In genomic region chr1:38530957-38531356, GRCh38 we compare ENCODE assay signal across 1 cellular context.
TF ChIP-seq lines count a peak whose summit lies in the region.

No MANE protein-coding gene starts in this region.

TF ChIP-seq in K562, 482 proteins besides CTCF, POLR2A, EP300 and RAD21 (continued from another document):
- TF ChIP-seq, protein P1, sequence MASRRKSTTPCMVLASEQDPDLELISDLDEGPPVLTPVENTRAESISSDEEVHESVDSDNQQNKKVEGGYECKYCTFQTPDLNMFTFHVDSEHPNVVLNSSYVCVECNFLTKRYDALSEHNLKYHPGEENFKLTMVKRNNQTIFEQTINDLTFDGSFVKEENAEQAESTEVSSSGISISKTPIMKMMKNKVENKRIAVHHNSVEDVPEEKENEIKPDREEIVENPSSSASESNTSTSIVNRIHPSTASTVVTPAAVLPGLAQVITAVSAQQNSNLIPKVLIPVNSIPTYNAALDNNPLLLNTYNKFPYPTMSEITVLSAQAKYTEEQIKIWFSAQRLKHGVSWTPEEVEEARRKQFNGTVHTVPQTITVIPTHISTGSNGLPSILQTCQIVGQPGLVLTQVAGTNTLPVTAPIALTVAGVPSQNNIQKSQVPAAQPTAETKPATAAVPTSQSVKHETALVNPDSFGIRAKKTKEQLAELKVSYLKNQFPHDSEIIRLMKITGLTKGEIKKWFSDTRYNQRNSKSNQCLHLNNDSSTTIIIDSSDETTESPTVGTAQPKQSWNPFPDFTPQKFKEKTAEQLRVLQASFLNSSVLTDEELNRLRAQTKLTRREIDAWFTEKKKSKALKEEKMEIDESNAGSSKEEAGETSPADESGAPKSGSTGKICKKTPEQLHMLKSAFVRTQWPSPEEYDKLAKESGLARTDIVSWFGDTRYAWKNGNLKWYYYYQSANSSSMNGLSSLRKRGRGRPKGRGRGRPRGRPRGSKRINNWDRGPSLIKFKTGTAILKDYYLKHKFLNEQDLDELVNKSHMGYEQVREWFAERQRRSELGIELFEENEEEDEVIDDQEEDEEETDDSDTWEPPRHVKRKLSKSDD (conservative IDR thresholded peaks at IDR 0.05; ENCODE audit: low read length) = no peak
TF ChIP-seq in K562: peak in this region for 5.
